Comparison of ENCODE assay signal across 8 cellular contexts in genomic region chr1:154954541-154954940, GRCh38. TPM values are rescaled to one million over a fixed set of nuclear protein-coding genes. Genes with fewer than 3 reads are reported as not detected.
A peak's percentile ranks its signal among the peaks of the same experiment; 100 is the strongest.
DNase-seq lines count a peak whose midpoint lies in the region; ATAC-seq and TF ChIP-seq lines count a peak whose summit lies in the region.

No MANE protein-coding gene starts in this region.

- H3K4me1 Mint-ChIP-seq in CD4-positive, CD25-positive, alpha-beta regulatory T cell = peaks cover 0 to 82% (median 47%) of the 10 kb centered on the region in 4 donors
- H3K4me1 Mint-ChIP-seq in neural crest cell = peaks cover 53% of the 10 kb centered on the region

- peaks cover 38% of the 10 kb centered on the region for H3K36me3 ChIP-seq in CD4-positive, CD25-positive, alpha-beta regulatory T cell (ENCODE audit: control insufficient read depth, insufficient read depth, low read length)
- H3K36me3 ChIP-seq in IMR-90 (ENCODE audit: control insufficient read depth, insufficient read depth, low read length) = peaks cover 18% of the 10 kb centered on the region

- no peak for ATAC-seq in CD4-positive, CD25-positive, alpha-beta regulatory T cell (ENCODE audit: low read depth in 2 of 2)
- ATAC-seq in IMR-90 (ENCODE audit: low read depth) = no peak
- ATAC-seq in sciatic nerve = no peak

- H3K27me3 ChIP-seq in CD4-positive, CD25-positive, alpha-beta regulatory T cell (ENCODE audit: control insufficient read depth, insufficient read depth, low read length) = no peaks in the 10 kb centered on the region
- no peaks in the 10 kb centered on the region for H3K27me3 ChIP-seq in IMR-90 (ENCODE audit: control insufficient read depth, insufficient read depth, low read length)

- dilution Hi-C loops in IMR-90 (cut with HindIII; ENCODE audit: low sequenced_read_pairs, unreplicated experiment) = no loop called here

- intact Hi-C loops in IMR-90 (cut with micrococcal nuclease) = no loop called here
- intact Hi-C loops in sciatic nerve (cut with DNase I) = loop anchor here (10.0 kb wide), 1 partner anchor 100 kb away; the partner anchor contains the start of gene ADAM15

- H3K27ac ChIP-seq in CD4-positive, CD25-positive, alpha-beta regulatory T cell (ENCODE audit: insufficient read depth, low read length, poor library complexity, severe bottlenecking) = peak overlapping the region; percentile 100
- H3K27ac ChIP-seq in IMR-90 (ENCODE audit: insufficient read depth, low read length) (no peak overlapping the region), caudate nucleus (ENCODE audit: low read depth, low read length) (peak overlapping the region; percentile 92)

- no peaks in the 10 kb centered on the region for H3K9me3 ChIP-seq in CD4-positive, CD25-positive, alpha-beta regulatory T cell (ENCODE audit: control insufficient read depth in 2 of 2, low read length in 2 of 2)
- no peaks in the 10 kb centered on the region for H3K9me3 ChIP-seq in IMR-90 (ENCODE audit: control insufficient read depth, insufficient read depth, low read length)

- H3K9me3 Mint-ChIP-seq in CD4-positive, CD25-positive, alpha-beta regulatory T cell = peaks cover 0 to 4% (median 0%) of the 10 kb centered on the region in 7 donors
- H3K9me3 Mint-ChIP-seq in neural crest cell = no peaks in the 10 kb centered on the region

- CTCF ChIA-PET in IMR-90 (lab: Yijun Ruan, JAX) = no interaction called here

- peak overlapping the region; percentile 99 to 100 (median 100) for H3K27ac Mint-ChIP-seq in CD4-positive, CD25-positive, alpha-beta regulatory T cell
- peak overlapping the region; percentile 98 for H3K27ac Mint-ChIP-seq in neural crest cell (ENCODE audit: unreplicated experiment)

- no peak overlapping the region for H2AK5ac ChIP-seq in IMR-90 (ENCODE audit: low read depth, low read length)

- no peak for DNase-seq in CD4-positive, CD25-positive, alpha-beta regulatory T cell
- DNase-seq in IMR-90 = no peak
- no peak for DNase-seq in caudate nucleus (lab: John Stamatoyannopoulos, UW)
- no peak for DNase-seq in neural crest cell (ENCODE audit: low read depth, low spot score)
- DNase-seq in NCI-H510A (lab: John Stamatoyannopoulos, UW) = no peak
- DNase-seq in sciatic nerve (ENCODE audit: low spot score) = no peak
- DNase-seq in GM20000 (ENCODE audit: low spot score) = no peak
- DNase-seq in GM03348 (ENCODE audit: low spot score) = no peak

- H3K36me3 Mint-ChIP-seq in CD4-positive, CD25-positive, alpha-beta regulatory T cell = peaks cover 26% of the 10 kb centered on the region
- H3K36me3 Mint-ChIP-seq in neural crest cell (ENCODE audit: low read depth) = no peaks in the 10 kb centered on the region

- H4K20me1 ChIP-seq in IMR-90 (ENCODE audit: insufficient read depth, low read length) = peaks cover 14% of the 10 kb centered on the region

- H3K4me3 Mint-ChIP-seq in CD4-positive, CD25-positive, alpha-beta regulatory T cell = peak overlapping the region; percentile 95 to 98 (median 98)
- H3K4me3 Mint-ChIP-seq in neural crest cell = peak overlapping the region; percentile 90

- H3K18ac ChIP-seq in IMR-90 (ENCODE audit: low read depth, low read length) = no peak overlapping the region

- H3K4me2 ChIP-seq in IMR-90 (ENCODE audit: low read depth, low read length) = peak overlapping the region; percentile 90; the same call in 1 of the 2 replicates

- POLR2A ChIA-PET in IMR-90 (lab: Charles Lee; ENCODE audit: unreplicated experiment) = no interaction called here

- no peak overlapping the region for H3K4ac ChIP-seq in IMR-90 (ENCODE audit: low read depth, low read length)

- H3K4me3 ChIP-seq in CD4-positive, CD25-positive, alpha-beta regulatory T cell (ENCODE audit: low read depth, low read length) = peak overlapping the region; percentile 91
- H3K4me3 ChIP-seq in IMR-90 (ENCODE audit: insufficient read depth, low read depth, low read length) = no peak overlapping the region

- no peak overlapping the region for H4K5ac ChIP-seq in IMR-90 (ENCODE audit: low read depth, low read length)

- no peak overlapping the region for H2BK15ac ChIP-seq in IMR-90 (ENCODE audit: low read depth, low read length)

- no peak for TF ChIP-seq RAD21 in IMR-90 (IDR thresholded peaks at IDR 0.05; ENCODE audit: low read length)

- no TSS peak for BruUV-seq in IMR-90 (replicated peaks; lab: Mats Ljungman, UMichigan)

- H3K56ac ChIP-seq in IMR-90 (ENCODE audit: extremely low read depth, insufficient read depth, low read length) = no peak overlapping the region

- H3K79me1 ChIP-seq in IMR-90 (ENCODE audit: low read depth in 1 of 2, low read length in 2 of 2) = peaks cover 8 to 43% of the 10 kb centered on the region in 2 experiments; a peak in 3 of 4 replicates

- WGBS in IMR-90 (ENCODE audit: extremely low coverage in 2 of 2, insufficient read length in 1 of 2), 2 experiments = no CpG with 5 or more reads among the region's 3 CpGs

- no peak overlapping the region for H4K8ac ChIP-seq in IMR-90 (ENCODE audit: low read depth in 2 of 2, low read length in 2 of 2)

- H2AFZ ChIP-seq in IMR-90 (replicated peaks; ENCODE audit: low read length, poor library complexity) = no peak overlapping the region

- no peak overlapping the region for H2BK120ac ChIP-seq in IMR-90 (ENCODE audit: low read depth, low read length)

- H3K14ac ChIP-seq in IMR-90 (replicated peaks; ENCODE audit: low read depth, low read length) = no peak overlapping the region

- peaks cover 6% of the 10 kb centered on the region for H3K27me3 Mint-ChIP-seq in CD4-positive, CD25-positive, alpha-beta regulatory T cell
- no peaks in the 10 kb centered on the region for H3K27me3 Mint-ChIP-seq in neural crest cell (ENCODE audit: low read depth)

- no peak overlapping the region for H2BK20ac ChIP-seq in IMR-90 (ENCODE audit: low read depth, low read length)

- in situ Hi-C loops in IMR-90 (cut with MboI; ENCODE audit: low sequenced_read_pairs) = loop anchor here (10.0 kb wide), 1 partner anchor 100 kb away; the partner anchor contains the start of gene ADAM15

- no peak overlapping the region for H2AK9ac ChIP-seq in IMR-90 (replicated peaks; ENCODE audit: low read depth, low read length, poor library complexity)

- H3K9me1 ChIP-seq in IMR-90 (ENCODE audit: insufficient read depth, low read length) = peaks cover 9% of the 10 kb centered on the region

- no peak overlapping the region; the same call in 1 of the 2 replicates for H3K23ac ChIP-seq in IMR-90 (ENCODE audit: low read depth, low read length)

- H4K91ac ChIP-seq in IMR-90 (ENCODE audit: insufficient read depth, low read depth, low read length) = no peak overlapping the region

- no peak for TF ChIP-seq CTCF in IMR-90 (conservative IDR thresholded peaks at IDR 0.05; ENCODE audit: low read depth, low read length)
- no peak for TF ChIP-seq CTCF in neural crest cell (conservative IDR thresholded peaks at IDR 0.05)
- TF ChIP-seq CTCF in GM20000 (IDR thresholded peaks at IDR 0.05; ENCODE audit: extremely low read depth, missing control alignments) = no peak

- no peak overlapping the region for H2BK5ac ChIP-seq in IMR-90 (ENCODE audit: low read depth, low read length, poor library complexity, severe bottlenecking)

- peak overlapping the region; percentile 20; the same call in 1 of the 2 replicates for H3K9ac ChIP-seq in IMR-90 (ENCODE audit: low read depth, low read length)

- peaks cover 79% of the 10 kb centered on the region for H3K4me1 ChIP-seq in CD4-positive, CD25-positive, alpha-beta regulatory T cell (ENCODE audit: control insufficient read depth, insufficient read depth, low read length, poor library complexity, severe bottlenecking)
- peaks cover 11% of the 10 kb centered on the region for H3K4me1 ChIP-seq in IMR-90 (ENCODE audit: control insufficient read depth, insufficient read depth, low read length)

- TF ChIP-seq POLR2A in IMR-90 (IDR thresholded peaks at IDR 0.05; ENCODE audit: low read depth, low read length) = no peak

TF ChIP-seq in IMR-90, 13 proteins besides CTCF, POLR2A, EP300 and RAD21 (continues in another document):
- TF ChIP-seq RCOR1 (IDR thresholded peaks at IDR 0.05; ENCODE audit: insufficient replicate concordance, low read length) = no peak

RNA-seq across cellular contexts. Expression of gene PBXIP1, which starts 1.4 kb away (rescaled TPM):
- total RNA-seq in CD4-positive, CD25-positive, alpha-beta regulatory T cell = 774 TPM
- 100 to 1,000 TPM; 349 to 464 (median 399) TPM for polyA plus RNA-seq in CD4-positive, CD25-positive, alpha-beta regulatory T cell
- total RNA-seq in IMR-90 (2012; rRNA removed) (24.2 and 28.3 TPM in 2 replicates), neural crest cell (17.1 and 18.5 TPM in 2 replicates), sciatic nerve (71.1 TPM)
- polyA plus RNA-seq in IMR-90 (2012; rRNA removed) = 40.5 and 44.2 TPM in 2 replicates
- polyA plus RNA-seq in IMR-90 (2012; cell fraction: cytosol; rRNA removed) = 36.1 and 53.6 TPM in 2 replicates
- 41.6 and 43.1 TPM in 2 replicates for polyA plus RNA-seq in IMR-90 (2012; cell fraction: nucleus; rRNA removed; ENCODE audit: low replicate concordance)

RNA-seq across cellular contexts. Expression of gene PYGO2, which starts 7.0 kb away (rescaled TPM):
- 41.9 TPM for total RNA-seq in CD4-positive, CD25-positive, alpha-beta regulatory T cell
- 10 to 100 TPM; 30.2 to 47.3 (median 46.9) TPM for polyA plus RNA-seq in CD4-positive, CD25-positive, alpha-beta regulatory T cell
- total RNA-seq in IMR-90 (2012; rRNA removed) = 5.3 and 5.4 TPM in 2 replicates
- polyA plus RNA-seq in IMR-90 (2012; rRNA removed) = 12.3 and 14.8 TPM in 2 replicates
- polyA plus RNA-seq in IMR-90 (2012; cell fraction: cytosol; rRNA removed) = 7.8 and 8.6 TPM in 2 replicates
- 28.6 and 31.8 TPM in 2 replicates for polyA plus RNA-seq in IMR-90 (2012; cell fraction: nucleus; rRNA removed; ENCODE audit: low replicate concordance)
- 63.3 and 65.1 TPM in 2 replicates for total RNA-seq in neural crest cell
- total RNA-seq in sciatic nerve = 25.0 TPM

RNA-seq across cellular contexts. Expression of gene SHC1, which starts 16.0 kb away (rescaled TPM):
- total RNA-seq in CD4-positive, CD25-positive, alpha-beta regulatory T cell = 71.3 TPM
- 10 to 100 TPM; 27.0 to 40.3 (median 30.3) TPM for polyA plus RNA-seq in CD4-positive, CD25-positive, alpha-beta regulatory T cell
- total RNA-seq in IMR-90 (2012; rRNA removed) = 291 and 355 TPM in 2 replicates
- 337 and 352 TPM in 2 replicates for polyA plus RNA-seq in IMR-90 (2012; rRNA removed)
- 216 and 285 TPM in 2 replicates for polyA plus RNA-seq in IMR-90 (2012; cell fraction: cytosol; rRNA removed)
- 1,266 and 1,683 TPM in 2 replicates for polyA plus RNA-seq in IMR-90 (2012; cell fraction: nucleus; rRNA removed; ENCODE audit: low replicate concordance)
- 90.3 and 92.9 TPM in 2 replicates for total RNA-seq in neural crest cell
- 92.5 TPM for total RNA-seq in sciatic nerve

RNA-seq across cellular contexts. Expression of gene PMVK, which starts 18.0 kb away (rescaled TPM):
- total RNA-seq in CD4-positive, CD25-positive, alpha-beta regulatory T cell = 19.1 TPM
- 10 to 100 TPM; 49.3 to 76.9 (median 65.5) TPM for polyA plus RNA-seq in CD4-positive, CD25-positive, alpha-beta regulatory T cell
- total RNA-seq in IMR-90 (2012; rRNA removed) = 7.2 and 9.0 TPM in 2 replicates
- 28.1 and 31.8 TPM in 2 replicates for polyA plus RNA-seq in IMR-90 (2012; rRNA removed)
- polyA plus RNA-seq in IMR-90 (2012; cell fraction: cytosol; rRNA removed) = 32.4 and 35.3 TPM in 2 replicates
- polyA plus RNA-seq in IMR-90 (2012; cell fraction: nucleus; rRNA removed; ENCODE audit: low replicate concordance) = 8.8 and 9.7 TPM in 2 replicates
- total RNA-seq in neural crest cell = 33.8 and 37.0 TPM in 2 replicates
- total RNA-seq in sciatic nerve = 30.4 TPM

RNA-seq across cellular contexts. Expression of gene CKS1B, which starts 19.9 kb away (rescaled TPM):
- total RNA-seq in CD4-positive, CD25-positive, alpha-beta regulatory T cell = 8.5 TPM
- 10 to 100 TPM; 51.3 to 60.0 (median 56.4) TPM for polyA plus RNA-seq in CD4-positive, CD25-positive, alpha-beta regulatory T cell
- total RNA-seq in IMR-90 (2012; rRNA removed) (129 and 140 TPM in 2 replicates), neural crest cell (211 and 217 TPM in 2 replicates), sciatic nerve (31.7 TPM)
- polyA plus RNA-seq in IMR-90 (2012; rRNA removed) = 195 and 272 TPM in 2 replicates
- polyA plus RNA-seq in IMR-90 (2012; cell fraction: cytosol; rRNA removed) = 48.5 and 174 TPM in 2 replicates
- 12.1 and 45.9 TPM in 2 replicates for polyA plus RNA-seq in IMR-90 (2012; cell fraction: nucleus; rRNA removed; ENCODE audit: low replicate concordance)

Comparison
In these comparisons a context has a peak if more than half of its experiments do, and no peak if none do; other contexts are left out.
1. RNA of gene PBXIP1, which starts 1.4 kb away (total RNA-seq): 774 TPM in CD4-positive, CD25-positive, alpha-beta regulatory T cell (single experiment); 71.1 TPM in sciatic nerve (single experiment), 24.2 to 28.3 TPM in IMR-90 and 17.1 to 18.5 TPM in neural crest cell; every median in the first group is over 10 times any median in the second.